11 cellular contexts compared by ENCODE assay signal in genomic region chr2:74867841-74868658, GRCh38. TPM values are rescaled to one million over a fixed set of nuclear protein-coding genes. Genes with fewer than 3 reads are reported as not detected.
DNase-seq lines count a peak whose midpoint lies in the region; ATAC-seq and TF ChIP-seq lines count a peak whose summit lies in the region.
"Had no signal": no experiment of that assay in that cellular context is flagged by ENCODE, and none has a peak within 500 bp of the region (broad histone marks: within the 10 kb centered on the region; RNA-seq: fewer than 3 reads in every experiment).

No MANE protein-coding gene starts in this region.

- H3K9ac ChIP-seq in mammary epithelial cell (ENCODE audit: insufficient read depth, low read length) = no peak overlapping the region

- H3K4me1 ChIP-seq in mammary epithelial cell (ENCODE audit: insufficient read depth, low read length) = peaks cover 26% of the 10 kb centered on the region

- ATAC-seq in GM18517 (IDR thresholded peaks at IDR 0.05; ENCODE audit: unreplicated experiment) (no peak), HG03139 (IDR thresholded peaks at IDR 0.05; ENCODE audit: unreplicated experiment) (no peak)

- POLR2A ChIA-PET in MCF 10A (lab: Yijun Ruan, JAX) = no interaction called here

- H3K27ac Mint-ChIP-seq in MCF 10A (ENCODE audit: low read depth, unreplicated experiment) = peak overlapping the region; percentile 55

- no peak overlapping the region for H2AFZ ChIP-seq in mammary epithelial cell (ENCODE audit: low read depth, low read length)

- H3K27ac ChIP-seq in mammary epithelial cell (ENCODE audit: insufficient read depth, low read depth, low read length) = no peak overlapping the region
- H3K27ac ChIP-seq: C4-2B had no signal

- no peak overlapping the region for H3K4me2 ChIP-seq in mammary epithelial cell (ENCODE audit: insufficient read depth, low read depth, low read length)

- no peak for TF ChIP-seq CTCF in MCF 10A (IDR thresholded peaks at IDR 0.05; ENCODE audit: unreplicated experiment)
- TF ChIP-seq CTCF in mammary epithelial cell (conservative IDR thresholded peaks at IDR 0.05 in 1 of 2, IDR thresholded peaks at IDR 0.05 in 1 of 2; ENCODE audit: extremely low read depth in 1 of 2, insufficient read depth in 1 of 2, low read depth in 1 of 2, low read length in 2 of 2) = no peak
- no peak for TF ChIP-seq CTCF in astrocyte of the spinal cord (IDR thresholded peaks at IDR 0.05; ENCODE audit: low read depth, low read length)

- H3K4me1 Mint-ChIP-seq in MCF 10A (ENCODE audit: insufficient read depth, unreplicated experiment) = peaks cover 10% of the 10 kb centered on the region

- dilution Hi-C loops in mammary epithelial cell (cut with HindIII; ENCODE audit: low sequenced_read_pairs) = no loop called here

- H4K20me1 ChIP-seq in mammary epithelial cell (ENCODE audit: insufficient read depth, low read length) = no peaks in the 10 kb centered on the region

- BruUV-seq in MCF 10A (replicated peaks; lab: Mats Ljungman, UMichigan) (no TSS peak), mammary epithelial cell (replicated peaks; lab: Mats Ljungman, UMichigan) (no TSS peak)

- no peaks in the 10 kb centered on the region for H3K27me3 ChIP-seq in mammary epithelial cell (ENCODE audit: insufficient read depth, low read length)

- H3K4me3 ChIP-seq in mammary epithelial cell (replicated peaks in 1 of 3; ENCODE audit: insufficient read depth in 1 of 3, low read depth in 2 of 3, low read length in 3 of 3) (no peak overlapping the region), astrocyte of the spinal cord (ENCODE audit: low read depth, low read length) (no peak overlapping the region)

- no peaks in the 10 kb centered on the region for H3K27me3 Mint-ChIP-seq in MCF 10A (ENCODE audit: insufficient read depth, unreplicated experiment)

- H3K9me3 Mint-ChIP-seq in MCF 10A (ENCODE audit: unreplicated experiment) = no peaks in the 10 kb centered on the region

- peaks cover 24% of the 10 kb centered on the region for H3K36me3 Mint-ChIP-seq in MCF 10A (ENCODE audit: insufficient read depth, unreplicated experiment)

- peaks cover 25% of the 10 kb centered on the region for H3K36me3 ChIP-seq in mammary epithelial cell (ENCODE audit: insufficient read depth, low read length)

- no peak overlapping the region for H3K4me3 Mint-ChIP-seq in MCF 10A (ENCODE audit: unreplicated experiment)

- in situ Hi-C loops in mammary epithelial cell (cut with MboI; ENCODE audit: low sequenced_read_pairs in 2 of 2) (no loop called here), astrocyte of the spinal cord (cut with HindIII; ENCODE audit: low sequenced_read_pairs) (no loop called here)

- peaks cover 91% of the 10 kb centered on the region for H3K79me2 ChIP-seq in mammary epithelial cell (ENCODE audit: insufficient read depth, low read length)

- WGBS in mammary epithelial cell (ENCODE audit: low coverage, missing lambda C conversion rate) = 56% methylated on average over 14 of the region's 14 CpGs

- intact Hi-C loops in MCF 10A (cut with micrococcal nuclease) (no loop called here), mammary epithelial cell (cut with micrococcal nuclease) (no loop called here)

- CTCF ChIA-PET in MCF 10A (lab: Yijun Ruan, JAX) (interaction anchor here (0.6 to 1.7 kb wide), 12 partner anchors 8 to 342 kb away, joined by 3 to 5 read pairs (median 3); partner anchors contain the start of gene DQX1), mammary epithelial cell (lab: Charles Lee; ENCODE audit: low non-redundant PET) (no interaction called here)

- no peaks in the 10 kb centered on the region for H3K9me3 ChIP-seq in mammary epithelial cell (replicated peaks; ENCODE audit: insufficient read depth, low read length)

- DNase-seq in MCF 10A (ENCODE audit: unreplicated experiment) (peak; percentile 62), mammary epithelial cell (no peak), astrocyte of the spinal cord (ENCODE audit: low read depth, low spot score) (peak; percentile 91), kidney tubule cell (ENCODE audit: low spot score) (peak; percentile 73), NCI-H446 (lab: John Stamatoyannopoulos, UW) (no peak), T-helper 9 cell (no peak)
- DNase-seq: activated CD8-positive, alpha-beta memory T cell treated with anti-CD3 and anti-CD28 coated beads, Interleukin-2, amount 50 U/mL, for 4 hours; mesendoderm had no signal

RNA-seq across cellular contexts. Expression of gene HK2, which starts 34.1 kb away (rescaled TPM):
- total RNA-seq in MCF 10A (2022) = 40.4 and 47.8 TPM in 2 replicates
- 10 to 100 TPM; 13.0 to 56.1 TPM for total RNA-seq in mammary epithelial cell
- 41.0 TPM for polyA plus RNA-seq in mammary epithelial cell
- 131 TPM for polyA minus RNA-seq in mammary epithelial cell

Comparison
In these comparisons a context has a peak if more than half of its experiments do, and no peak if none do; other contexts are left out.
1. DNase-seq: peak in MCF 10A (single experiment), astrocyte of the spinal cord (single experiment) and kidney tubule cell (single experiment); none in mammary epithelial cell (single experiment), NCI-H446 (0 of 2) and T-helper 9 cell (single experiment).